In the genomic region with DNA sequence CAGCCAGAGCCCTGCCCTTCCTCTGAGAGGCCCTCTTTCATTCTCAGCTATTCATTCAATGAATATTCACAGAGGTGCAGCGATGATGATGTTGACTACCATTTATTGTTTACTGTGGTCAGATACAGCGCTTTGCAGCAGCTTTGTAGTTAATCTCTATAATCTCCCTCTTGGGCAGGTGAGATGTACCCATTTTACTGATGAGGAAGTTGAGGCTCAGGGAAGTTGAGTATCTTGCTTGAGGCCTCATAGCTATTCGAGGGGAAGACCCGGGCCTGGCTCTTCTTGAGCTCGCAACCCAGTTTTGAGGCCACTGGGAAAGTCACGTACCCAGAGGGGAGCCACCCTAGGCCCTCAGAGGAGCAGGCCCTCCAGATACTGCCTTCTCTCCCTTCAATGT, we compare ENCODE assay signal across 8 cellular contexts. TPM values are rescaled to one million over a fixed set of nuclear protein-coding genes. Genes with fewer than 3 reads are reported as not detected.
"Had no signal": no experiment of that assay in that cellular context is flagged by ENCODE, and none has a peak within 500 bp of the region (broad histone marks: within the 10 kb centered on the region; RNA-seq: fewer than 3 reads in every experiment).

No MANE protein-coding gene starts in this region.

- H3K4me3 ChIP-seq: GM23338, HAP-1 had no signal

- ATAC-seq: GM23338, HCT116 had no signal

- H3K4me2 ChIP-seq: GM23338 had no signal

- H3K9me3 ChIP-seq: HAP-1 had no signal

- H2AFZ ChIP-seq: GM23338 had no signal

- DNase-seq: H7, HFFc6, KG1 had no signal

- H3K4me1 ChIP-seq: HAP-1 had no signal

- H3K27ac ChIP-seq: HL-60 had no signal

- H3K36me3 ChIP-seq: HAP-1 had no signal

RNA-seq across cellular contexts. Expression of a gene that starts 9.9 kb away (rescaled TPM):
- polyA plus RNA-seq: GM23338, IgD-negative memory B cell had no signal
